Comparison of ENCODE assay signal across 1 cellular context in genomic region chr1:109573785-109574184, GRCh38.
TF ChIP-seq lines count a peak whose summit lies in the region.

No MANE protein-coding gene starts in this region.

TF ChIP-seq in HepG2, 621 proteins besides CTCF, POLR2A, EP300 and RAD21:
- no peak for TF ChIP-seq SIX1 (CRISPR knock-in tag; IDR thresholded peaks at IDR 0.05; ENCODE audit: borderline replicate concordance)
- TF ChIP-seq SUZ12 (IDR thresholded peaks at IDR 0.05; ENCODE audit: low read depth, low read length), result no peak
- no peak for TF ChIP-seq ZNF639 (CRISPR knock-in tag; conservative IDR thresholded peaks at IDR 0.05)
- no peak for TF ChIP-seq ZBTB46 (CRISPR knock-in tag; IDR thresholded peaks at IDR 0.05; ENCODE audit: borderline replicate concordance)
- TF ChIP-seq SMARCC2 (IDR thresholded peaks at IDR 0.05), result no peak
- no peak for TF ChIP-seq ZSCAN21 (CRISPR knock-in tag; IDR thresholded peaks at IDR 0.05; ENCODE audit: borderline replicate concordance)
- no peak for TF ChIP-seq ZSCAN20 (CRISPR knock-in tag; IDR thresholded peaks at IDR 0.05; ENCODE audit: borderline replicate concordance)
- no peak for TF ChIP-seq ZFP1 (CRISPR knock-in tag; IDR thresholded peaks at IDR 0.05)
